8 cellular contexts compared by ENCODE assay signal in genomic region chr9:124258765-124259272, GRCh38. TPM values are rescaled to one million over a fixed set of nuclear protein-coding genes. Genes with fewer than 3 reads are reported as not detected.
DNase-seq lines count a peak whose midpoint lies in the region; ATAC-seq, FAIRE-seq and TF ChIP-seq lines count a peak whose summit lies in the region.

No MANE protein-coding gene starts in this region.

- TF ChIP-seq CTCF in GM12878 (IDR thresholded peaks at IDR 0.05 in 2 of 3, conservative IDR thresholded peaks at IDR 0.05 in 1 of 3; ENCODE audit: control insufficient read depth in 2 of 3, extremely low read depth in 1 of 3, insufficient read depth in 1 of 3, low read depth in 3 of 3, low read length in 3 of 3) = no peak
- no peak for TF ChIP-seq CTCF in left lung (IDR thresholded peaks at IDR 0.05)
- no peak for TF ChIP-seq CTCF in thyroid gland (IDR thresholded peaks at IDR 0.05)

- in situ Hi-C loops in GM12878 (cut with MboI) = no loop called here

- intact Hi-C loops in Right ventricle myocardium superior (cut with DNase I) = no loop called here
- intact Hi-C loops in Right ventricle myocardium inferior (cut with DNase I) = loop anchor here (5.0 to 10.0 kb wide), 4 partner anchors 37 to 134 kb away; no protein-coding TSS in a partner anchor
- intact Hi-C loops in GM12878 (cut with micrococcal nuclease; ENCODE audit: unreplicated experiment) = no loop called here
- intact Hi-C loops in left lung (cut with DNase I) = no loop called here
- intact Hi-C loops in thyroid gland (cut with DNase I) = no loop called here

- TF ChIP-seq POLR2A in GM12878 (IDR thresholded peaks at IDR 0.05; ENCODE audit: low read depth, low read length) = no peak
- no peak for TF ChIP-seq POLR2A in thyroid gland (IDR thresholded peaks at IDR 0.05)

- H3K9ac ChIP-seq in GM12878 (ENCODE audit: control insufficient read depth, insufficient read depth, low read length) = peak overlapping the region; percentile 84

- H3K9me3 ChIP-seq in GM12878 (replicated peaks; ENCODE audit: control insufficient read depth, insufficient read depth, low read length) (no peaks in the 10 kb centered on the region), left lung (no peaks in the 10 kb centered on the region), thyroid gland (no peaks in the 10 kb centered on the region)

- no peak for FAIRE-seq in GM12878 (lab: Jason Lieb, UNC)

- ATAC-seq in Right ventricle myocardium superior (ENCODE audit: poor library complexity) (peak; percentile 34), Right ventricle myocardium inferior (no peak), GM12878 (peak; percentile 11; the same call in 2 of the 3 replicates), left lung (peak; percentile 38)

- TF ChIP-seq EP300 in GM12878 (IDR thresholded peaks at IDR 0.05; ENCODE audit: borderline replicate concordance in 1 of 2, control insufficient read depth in 1 of 2, low read depth in 2 of 2, low read length in 2 of 2) = no peak

- 1% methylated on average over 11 of the region's 11 CpGs for WGBS in GM12878 (ENCODE audit: insufficient coverage, insufficient replicate concordance, low lambda C conversion rate, missing lambda C conversion rate)
- 27 to 48% methylated on average over 8 to 9 of the region's 11 CpGs for WGBS in thyroid gland, 2 donors

- H3K4me3 ChIP-seq in GM12878 (peak overlapping the region; percentile 95), left lung (peak overlapping the region; percentile 66 to 73), thyroid gland (replicated peaks in 1 of 3) (peak overlapping the region; percentile 19 to 70 (median 59))

- RAD21 ChIA-PET in GM12878 (lab: Charles Lee; ENCODE audit: unreplicated experiment) = interaction anchor here (0.8 to 3.0 kb wide), 10 partner anchors 28 to 136 kb away, joined by 3 to 17 read pairs (median 4); no protein-coding TSS in a partner anchor

- no TSS peak for BruUV-seq in GM12878 (replicated peaks; lab: Mats Ljungman, UMichigan)

- H3K27me3 ChIP-seq in GM12878 (replicated peaks in 1 of 2; ENCODE audit: control insufficient read depth in 2 of 2, insufficient read depth in 2 of 2, low read length in 1 of 2) = no peaks in the 10 kb centered on the region
- H3K27me3 ChIP-seq in left lung = no peaks in the 10 kb centered on the region
- no peaks in the 10 kb centered on the region for H3K27me3 ChIP-seq in thyroid gland

- H3K79me2 ChIP-seq in GM12878 (ENCODE audit: control insufficient read depth, insufficient read depth, low read length) = peaks cover 62% of the 10 kb centered on the region

- H3K27ac ChIP-seq in GM12878 (ENCODE audit: control insufficient read depth, insufficient read depth) (peak overlapping the region; percentile 88), left lung (peak overlapping the region; percentile 94 to 96), thyroid gland (peak overlapping the region in 2 of 3 donors; percentile 80 to 85)

- peak overlapping the region; percentile 96 for H3K4me2 ChIP-seq in GM12878 (ENCODE audit: control insufficient read depth, insufficient read depth)

- TF ChIP-seq RAD21 in GM12878 (IDR thresholded peaks at IDR 0.05; ENCODE audit: insufficient read depth, low read depth, low read length) = no peak

- H2AFZ ChIP-seq in GM12878 (ENCODE audit: control insufficient read depth, low read depth, low read length) = no peak overlapping the region

- SMC1A ChIA-PET in GM12878 (lab: Charles Lee; ENCODE audit: uncharacterized antibody, unreplicated experiment) = interaction anchor here (1.0 to 10.1 kb wide), 8 partner anchors 20 to 127 kb away, joined by 3 to 132 read pairs (median 6); no protein-coding TSS in a partner anchor

- peaks cover 35% of the 10 kb centered on the region for H3K4me1 ChIP-seq in GM12878 (ENCODE audit: control insufficient read depth, insufficient read depth, low read length)
- peaks cover 37 to 66% of the 10 kb centered on the region in 2 donors for H3K4me1 ChIP-seq in left lung
- peaks cover 9 to 48% of the 10 kb centered on the region in 2 donors for H3K4me1 ChIP-seq in thyroid gland

- CTCF ChIA-PET in GM12878 (lab: Yijun Ruan, JAX) = interaction anchor here (0.7 to 4.6 kb wide), 7 partner anchors 32 to 132 kb away, joined by 3 to 18 read pairs (median 4); no protein-coding TSS in a partner anchor

- POLR2A ChIA-PET in GM12878 (lab: Charles Lee) = interaction anchor here (0.6 to 2.8 kb wide), 11 partner anchors 18 to 102 kb away, joined by 3 to 15 read pairs (median 4); no protein-coding TSS in a partner anchor

- H3K36me3 ChIP-seq in GM12878 (ENCODE audit: control insufficient read depth in 2 of 2, insufficient read depth in 2 of 2, low read length in 1 of 2) (no peaks in the 10 kb centered on the region; a peak in 2 of 4 replicates), left lung (peaks cover 0 to 8% of the 10 kb centered on the region in 2 donors), thyroid gland (no peaks in the 10 kb centered on the region)

- no peaks in the 10 kb centered on the region for H4K20me1 ChIP-seq in GM12878 (ENCODE audit: control insufficient read depth, insufficient read depth)

- DNase-seq in Right ventricle myocardium superior (peak; percentile 49), Right ventricle myocardium inferior (ENCODE audit: missing footprints) (no peak), GM12878 (ENCODE audit: low read depth, low spot score) (no peak), left lung (peak in 1 of 2 donors; percentile 82), thyroid gland (no peak), NCI-H2107 (lab: John Stamatoyannopoulos, UW) (no peak)
- DNase-seq in stimulated activated CD4-positive, alpha-beta T cell treated with anti-CD3 and anti-CD28 coated beads, Interleukin-4, amount 100 ng/mL, for 4 hours = no peak
- no peak for DNase-seq in activated CD4-positive, CD25-positive, alpha-beta regulatory T cell treated with anti-CD3 and anti-CD28 coated beads, Interleukin-2, amount 50 U/mL, for 72 hours

TF ChIP-seq in GM12878, 131 proteins besides CTCF, POLR2A, EP300 and RAD21 (continues in another document):
- no peak for TF ChIP-seq JUNB (IDR thresholded peaks at IDR 0.05)
- 0 out of 2 replicates have a peak, but pooled peaks have one; percentile 41 for TF ChIP-seq WRNIP1 (IDR thresholded peaks at IDR 0.05; ENCODE audit: borderline replicate concordance, low read depth, low read length)
- no peak for TF ChIP-seq TCF7 (IDR thresholded peaks at IDR 0.05; ENCODE audit: borderline replicate concordance)
- TF ChIP-seq IKZF1 (conservative IDR thresholded peaks at IDR 0.05) = 0 out of 2 replicates have a peak, but pooled peaks have one; percentile 8
- TF ChIP-seq SUPT20H (IDR thresholded peaks at IDR 0.05; ENCODE audit: borderline replicate concordance, control insufficient read depth, low read depth, low read length) = no peak
- no peak for TF ChIP-seq IKZF2 (IDR thresholded peaks at IDR 0.05)
- TF ChIP-seq, protein P1, sequence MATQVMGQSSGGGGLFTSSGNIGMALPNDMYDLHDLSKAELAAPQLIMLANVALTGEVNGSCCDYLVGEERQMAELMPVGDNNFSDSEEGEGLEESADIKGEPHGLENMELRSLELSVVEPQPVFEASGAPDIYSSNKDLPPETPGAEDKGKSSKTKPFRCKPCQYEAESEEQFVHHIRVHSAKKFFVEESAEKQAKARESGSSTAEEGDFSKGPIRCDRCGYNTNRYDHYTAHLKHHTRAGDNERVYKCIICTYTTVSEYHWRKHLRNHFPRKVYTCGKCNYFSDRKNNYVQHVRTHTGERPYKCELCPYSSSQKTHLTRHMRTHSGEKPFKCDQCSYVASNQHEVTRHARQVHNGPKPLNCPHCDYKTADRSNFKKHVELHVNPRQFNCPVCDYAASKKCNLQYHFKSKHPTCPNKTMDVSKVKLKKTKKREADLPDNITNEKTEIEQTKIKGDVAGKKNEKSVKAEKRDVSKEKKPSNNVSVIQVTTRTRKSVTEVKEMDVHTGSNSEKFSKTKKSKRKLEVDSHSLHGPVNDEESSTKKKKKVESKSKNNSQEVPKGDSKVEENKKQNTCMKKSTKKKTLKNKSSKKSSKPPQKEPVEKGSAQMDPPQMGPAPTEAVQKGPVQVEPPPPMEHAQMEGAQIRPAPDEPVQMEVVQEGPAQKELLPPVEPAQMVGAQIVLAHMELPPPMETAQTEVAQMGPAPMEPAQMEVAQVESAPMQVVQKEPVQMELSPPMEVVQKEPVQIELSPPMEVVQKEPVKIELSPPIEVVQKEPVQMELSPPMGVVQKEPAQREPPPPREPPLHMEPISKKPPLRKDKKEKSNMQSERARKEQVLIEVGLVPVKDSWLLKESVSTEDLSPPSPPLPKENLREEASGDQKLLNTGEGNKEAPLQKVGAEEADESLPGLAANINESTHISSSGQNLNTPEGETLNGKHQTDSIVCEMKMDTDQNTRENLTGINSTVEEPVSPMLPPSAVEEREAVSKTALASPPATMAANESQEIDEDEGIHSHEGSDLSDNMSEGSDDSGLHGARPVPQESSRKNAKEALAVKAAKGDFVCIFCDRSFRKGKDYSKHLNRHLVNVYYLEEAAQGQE (IDR thresholded peaks at IDR 0.05; ENCODE audit: low read depth, low read length) = no peak
- no peak for TF ChIP-seq TCF12 (IDR thresholded peaks at IDR 0.05; ENCODE audit: low read depth, low read length)
- TF ChIP-seq CBFB (IDR thresholded peaks at IDR 0.05; ENCODE audit: low read depth) = no peak

RNA-seq across cellular contexts. Expression of gene NEK6, which starts 1.1 kb away (rescaled TPM):
- total RNA-seq in Right ventricle myocardium superior = 10.3 TPM
- 10.5 TPM for total RNA-seq in Right ventricle myocardium inferior
- 174 and 184 TPM in 2 replicates for total RNA-seq in GM12878 (2013; cell fraction: nucleolus; rRNA removed)
- total RNA-seq in GM12878 (2014; rRNA removed) = 50.0 and 58.0 TPM in 2 replicates
- total RNA-seq in GM12878 (2014; rRNA removed; fragmentation: Illumina TruSeq; extraction: Trizol) = 51.8 and 53.8 TPM in 2 replicates
- total RNA-seq in GM12878 (2021) = 136 and 142 TPM in 2 replicates
- polyA plus RNA-seq in GM12878 (2011; ENCODE audit: low read depth) = 62.2 TPM
- polyA plus RNA-seq in GM12878 (2011; rRNA removed) = 131 and 161 TPM in 2 replicates
- 171 and 176 TPM in 2 replicates for polyA plus RNA-seq in GM12878 (2011; cell fraction: cytosol; rRNA removed)
- polyA plus RNA-seq in GM12878 (2011; cell fraction: nucleus; rRNA removed) = 186 and 192 TPM in 2 replicates
- 79.3 and 129 TPM in 2 replicates for polyA plus RNA-seq in GM12878 (2012)
- polyA plus RNA-seq in GM12878 (2014; fragmentation: Illumina TruSeq; extraction: Trizol) = 68.6 and 87.1 TPM in 2 replicates
- polyA plus RNA-seq in GM12878 (2014; fragmentation: Nextera tagmentation; extraction: Ambion mirVana) = 10 to 100 TPM; 31.3 to 33.2 TPM
- 91.3 and 96.0 TPM in 2 replicates for polyA plus RNA-seq in GM12878 (2014; rRNA removed)
- polyA plus RNA-seq in GM12878 (2016; fragmentation: Nextera tagmentation; extraction: Ambion mirVana) = 100 to 1,000 TPM in 1 of 2 experiments, 10 to 100 TPM in 1; 97.0 to 104 TPM
- 210 and 248 TPM in 2 replicates for polyA minus RNA-seq in GM12878 (2011; rRNA and poly(A)+ RNA removed)
- 53.5 and 58.5 TPM in 2 replicates for polyA minus RNA-seq in GM12878 (2011; cell fraction: cytosol; rRNA and poly(A)+ RNA removed)
- 60.7 and 78.1 TPM in 2 replicates for polyA minus RNA-seq in GM12878 (2011; cell fraction: nucleus; rRNA and poly(A)+ RNA removed)
- total RNA-seq in left lung = 100 to 1,000 TPM; 104 to 132 TPM
- total RNA-seq in thyroid gland = 10 to 100 TPM; 10.7 to 12.8 (median 11.0) TPM
